In genomic region chr22:49634006-49634772, GRCh38 we compare ENCODE assay signal across 16 cellular contexts.
"Had no signal": no experiment of that assay in that cellular context is flagged by ENCODE, and none has a peak within 500 bp of the region (broad histone marks: within the 10 kb centered on the region; RNA-seq: fewer than 3 reads in every experiment).

No MANE protein-coding gene starts in this region.

- ATAC-seq: foreskin keratinocyte, left lung had no signal

- H3K27me3 ChIP-seq: foreskin keratinocyte, thyroid gland had no signal

- H3K4me1 ChIP-seq: foreskin keratinocyte had no signal

- FAIRE-seq: endothelial cell of umbilical vein, islet of Langerhans, small intestine, urothelium cell line had no signal

- H3K9me3 ChIP-seq: left lung, thyroid gland had no signal

- H3K36me3 ChIP-seq: thyroid gland had no signal

- H3K27ac ChIP-seq: coronary artery, foreskin keratinocyte, left lung, thyroid gland had no signal

- H3K4me3 ChIP-seq: coronary artery, left lung, thyroid gland had no signal

- DNase-seq: effector CD4-positive, alpha-beta T cell; endodermal cell; erythroblast; foreskin keratinocyte; hippocampal formation; mesendoderm; naive B cell; small intestine; stimulated activated CD4-positive, alpha-beta T cell treated with anti-CD3 and anti-CD28 coated beads, Interleukin-12 subunit alpha, Interleukin-12 subunit beta, amount 100 ng/mL, for 4 hours; stimulated activated naive CD4-positive, alpha-beta T cell treated with Interleukin-2 at 50 U/mL for 16 hours; thyroid gland had no signal
